In the genomic region with DNA sequence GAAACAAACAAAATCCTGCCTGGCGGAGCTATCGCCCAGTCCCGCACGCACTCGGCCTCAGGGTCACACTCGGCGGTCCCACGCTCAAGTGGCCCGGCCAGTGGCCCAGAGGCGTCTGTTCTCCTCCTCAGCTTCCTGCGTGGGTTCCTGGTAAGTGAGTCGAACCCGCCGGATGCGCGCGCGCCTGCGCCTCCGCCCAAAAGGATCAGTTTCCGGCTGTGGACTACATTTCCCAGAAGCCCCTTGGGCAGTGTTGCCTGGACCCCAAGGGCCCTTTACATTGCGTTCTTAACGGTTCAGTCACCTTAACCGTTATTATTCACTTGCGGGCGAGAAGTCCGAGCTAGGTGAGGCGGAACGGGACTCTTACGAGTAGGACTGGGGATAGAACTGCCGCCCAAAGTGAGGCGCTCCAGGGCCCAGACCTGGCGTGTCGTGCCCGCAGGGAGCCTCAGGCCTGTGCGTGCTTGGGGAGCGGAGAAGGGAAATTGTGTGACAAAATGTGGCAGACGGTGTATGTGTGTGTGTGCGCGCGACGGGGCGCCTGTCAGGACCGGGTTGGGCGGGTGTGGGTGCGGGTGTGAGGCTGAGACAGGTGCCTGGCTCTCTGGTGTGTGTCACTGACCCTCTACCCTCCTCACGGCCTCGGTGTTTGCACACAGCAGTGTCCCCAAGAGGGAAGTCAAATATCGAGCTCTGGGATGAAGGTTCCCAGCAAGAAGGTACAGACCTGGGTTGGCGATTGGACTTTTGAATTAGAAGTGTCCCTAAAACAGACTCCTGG, we compare ENCODE assay signal across 1 cellular context.
TF ChIP-seq lines count a peak whose summit lies in the region.

Gene ZNF546, plus strand, starts transcription at position 250 of the 784 bp plus-strand sequence. CDS start 1,267 bp downstream, outside the sequence.

TF ChIP-seq in HepG2, 621 proteins besides CTCF, POLR2A, EP300 and RAD21 (continued from another document and continues in another):
- TF ChIP-seq ZBTB4 (CRISPR knock-in tag; IDR thresholded peaks at IDR 0.05; ENCODE audit: borderline replicate concordance) (peak; percentile 32; the same call in 1 of the 2 replicates), TFDP2 (CRISPR knock-in tag; IDR thresholded peaks at IDR 0.05) (peak; percentile 64), MED1 (CRISPR knock-in tag; IDR thresholded peaks at IDR 0.05) (peak; percentile 56; the same call in 1 of the 2 replicates), PAX8 (CRISPR knock-in tag; IDR thresholded peaks at IDR 0.05; ENCODE audit: borderline replicate concordance) (peak; percentile 40; the same call in 1 of the 2 replicates), ARID2 (CRISPR knock-in tag; IDR thresholded peaks at IDR 0.05; ENCODE audit: borderline replicate concordance) (peak; percentile 83), ZNF616 (CRISPR knock-in tag; IDR thresholded peaks at IDR 0.05; ENCODE audit: low read depth) (0 out of 2 replicates have a peak, but pooled peaks have one; percentile 37), ZKSCAN8 (CRISPR knock-in tag; IDR thresholded peaks at IDR 0.05; ENCODE audit: borderline replicate concordance) (peak; percentile 43; the same call in 1 of the 2 replicates), DPF2 (CRISPR knock-in tag; IDR thresholded peaks at IDR 0.05; ENCODE audit: borderline replicate concordance, low read depth) (no peak), ZNF598 (CRISPR knock-in tag; IDR thresholded peaks at IDR 0.05; ENCODE audit: borderline replicate concordance) (peak; percentile 76; the same call in 1 of the 2 replicates), POLR2G (IDR thresholded peaks at IDR 0.05; ENCODE audit: low read depth, low read length) (peak; percentile 90), ZBTB3 (CRISPR knock-in tag; IDR thresholded peaks at IDR 0.05; ENCODE audit: borderline replicate concordance, low read depth) (0 out of 2 replicates have a peak, but pooled peaks have one; percentile 75), NKX3-1 (CRISPR knock-in tag; IDR thresholded peaks at IDR 0.05) (peak; percentile 95), ZZZ3 (CRISPR knock-in tag; IDR thresholded peaks at IDR 0.05; ENCODE audit: borderline replicate concordance) (no peak), ZNF275 (CRISPR knock-in tag; IDR thresholded peaks at IDR 0.05; ENCODE audit: borderline replicate concordance) (peak; percentile 84; the same call in 1 of the 2 replicates), AGO1 (IDR thresholded peaks at IDR 0.05; ENCODE audit: low read depth, low read length, poor library complexity, severe bottlenecking) (peak; percentile 54), PLRG1 (conservative IDR thresholded peaks at IDR 0.05) (no peak), ZSCAN20 (CRISPR knock-in tag; IDR thresholded peaks at IDR 0.05; ENCODE audit: borderline replicate concordance) (0 out of 2 replicates have a peak, but pooled peaks have one; percentile 47), ZNF350 (CRISPR knock-in tag; IDR thresholded peaks at IDR 0.05; ENCODE audit: borderline replicate concordance, low read depth) (peak; percentile 85), ZBTB42 (CRISPR knock-in tag; IDR thresholded peaks at IDR 0.05) (peak; percentile 66; the same call in 1 of the 2 replicates), ZFP36L1 (CRISPR knock-in tag; IDR thresholded peaks at IDR 0.05) (no peak), ZNF292 (CRISPR knock-in tag; IDR thresholded peaks at IDR 0.05; ENCODE audit: borderline replicate concordance, low read depth) (peak; percentile 68; the same call in 1 of the 2 replicates), POGZ (CRISPR knock-in tag; IDR thresholded peaks at IDR 0.05) (peak; percentile 47), ZNF557 (CRISPR knock-in tag; IDR thresholded peaks at IDR 0.05) (0 out of 2 replicates have a peak, but pooled peaks have one; percentile 10), ZNF777 (CRISPR knock-in tag; IDR thresholded peaks at IDR 0.05) (peak; percentile 63; the same call in 1 of the 2 replicates), ATF1 (CRISPR knock-in tag; IDR thresholded peaks at IDR 0.05) (peak; percentile 33; the same call in 1 of the 2 replicates), TAF15 (IDR thresholded peaks at IDR 0.05; ENCODE audit: low read depth, low read length, poor library complexity, severe bottlenecking) (no peak), ZNF574 (CRISPR knock-in tag; IDR thresholded peaks at IDR 0.05) (peak; percentile 81), RXRB (CRISPR knock-in tag; IDR thresholded peaks at IDR 0.05; ENCODE audit: borderline replicate concordance) (0 out of 2 replicates have a peak, but pooled peaks have one; percentile 48), ZNF510 (CRISPR knock-in tag; IDR thresholded peaks at IDR 0.05; ENCODE audit: low read depth) (peak; percentile 82; the same call in 1 of the 2 replicates), ZNF343 (CRISPR knock-in tag; IDR thresholded peaks at IDR 0.05) (peak; percentile 80), ZNF543 (CRISPR knock-in tag; IDR thresholded peaks at IDR 0.05) (peak; percentile 82), TMF1 (CRISPR knock-in tag; IDR thresholded peaks at IDR 0.05; ENCODE audit: low read depth) (peak; percentile 72; the same call in 1 of the 2 replicates), SMAD1 (CRISPR knock-in tag; IDR thresholded peaks at IDR 0.05; ENCODE audit: borderline replicate concordance, low read depth) (peak; percentile 86; the same call in 1 of the 2 replicates), ZBTB14 (CRISPR knock-in tag; IDR thresholded peaks at IDR 0.05) (peak; percentile 49; the same call in 1 of the 2 replicates), HBP1 (CRISPR knock-in tag; IDR thresholded peaks at IDR 0.05; ENCODE audit: low read depth) (peak; percentile 36; the same call in 1 of the 2 replicates), DBP (CRISPR knock-in tag; IDR thresholded peaks at IDR 0.05; ENCODE audit: not compliant biosample characterization) (peak; percentile 28), IRX3 (CRISPR knock-in tag; IDR thresholded peaks at IDR 0.05; ENCODE audit: borderline replicate concordance, low read depth) (peak; percentile 51; the same call in 1 of the 2 replicates), HDAC2 (CRISPR knock-in tag; IDR thresholded peaks at IDR 0.05) (peak; percentile 75)
- TF ChIP-seq, protein P1, sequence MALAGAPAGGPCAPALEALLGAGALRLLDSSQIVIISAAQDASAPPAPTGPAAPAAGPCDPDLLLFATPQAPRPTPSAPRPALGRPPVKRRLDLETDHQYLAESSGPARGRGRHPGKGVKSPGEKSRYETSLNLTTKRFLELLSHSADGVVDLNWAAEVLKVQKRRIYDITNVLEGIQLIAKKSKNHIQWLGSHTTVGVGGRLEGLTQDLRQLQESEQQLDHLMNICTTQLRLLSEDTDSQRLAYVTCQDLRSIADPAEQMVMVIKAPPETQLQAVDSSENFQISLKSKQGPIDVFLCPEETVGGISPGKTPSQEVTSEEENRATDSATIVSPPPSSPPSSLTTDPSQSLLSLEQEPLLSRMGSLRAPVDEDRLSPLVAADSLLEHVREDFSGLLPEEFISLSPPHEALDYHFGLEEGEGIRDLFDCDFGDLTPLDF (CRISPR knock-in tag; IDR thresholded peaks at IDR 0.05), result peak; percentile 77; the same call in 1 of the 2 replicates
- TF ChIP-seq, protein P2, sequence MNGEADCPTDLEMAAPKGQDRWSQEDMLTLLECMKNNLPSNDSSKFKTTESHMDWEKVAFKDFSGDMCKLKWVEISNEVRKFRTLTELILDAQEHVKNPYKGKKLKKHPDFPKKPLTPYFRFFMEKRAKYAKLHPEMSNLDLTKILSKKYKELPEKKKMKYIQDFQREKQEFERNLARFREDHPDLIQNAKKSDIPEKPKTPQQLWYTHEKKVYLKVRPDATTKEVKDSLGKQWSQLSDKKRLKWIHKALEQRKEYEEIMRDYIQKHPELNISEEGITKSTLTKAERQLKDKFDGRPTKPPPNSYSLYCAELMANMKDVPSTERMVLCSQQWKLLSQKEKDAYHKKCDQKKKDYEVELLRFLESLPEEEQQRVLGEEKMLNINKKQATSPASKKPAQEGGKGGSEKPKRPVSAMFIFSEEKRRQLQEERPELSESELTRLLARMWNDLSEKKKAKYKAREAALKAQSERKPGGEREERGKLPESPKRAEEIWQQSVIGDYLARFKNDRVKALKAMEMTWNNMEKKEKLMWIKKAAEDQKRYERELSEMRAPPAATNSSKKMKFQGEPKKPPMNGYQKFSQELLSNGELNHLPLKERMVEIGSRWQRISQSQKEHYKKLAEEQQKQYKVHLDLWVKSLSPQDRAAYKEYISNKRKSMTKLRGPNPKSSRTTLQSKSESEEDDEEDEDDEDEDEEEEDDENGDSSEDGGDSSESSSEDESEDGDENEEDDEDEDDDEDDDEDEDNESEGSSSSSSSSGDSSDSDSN (CRISPR knock-in tag; IDR thresholded peaks at IDR 0.05), result peak; percentile 75
